In the genomic region with DNA sequence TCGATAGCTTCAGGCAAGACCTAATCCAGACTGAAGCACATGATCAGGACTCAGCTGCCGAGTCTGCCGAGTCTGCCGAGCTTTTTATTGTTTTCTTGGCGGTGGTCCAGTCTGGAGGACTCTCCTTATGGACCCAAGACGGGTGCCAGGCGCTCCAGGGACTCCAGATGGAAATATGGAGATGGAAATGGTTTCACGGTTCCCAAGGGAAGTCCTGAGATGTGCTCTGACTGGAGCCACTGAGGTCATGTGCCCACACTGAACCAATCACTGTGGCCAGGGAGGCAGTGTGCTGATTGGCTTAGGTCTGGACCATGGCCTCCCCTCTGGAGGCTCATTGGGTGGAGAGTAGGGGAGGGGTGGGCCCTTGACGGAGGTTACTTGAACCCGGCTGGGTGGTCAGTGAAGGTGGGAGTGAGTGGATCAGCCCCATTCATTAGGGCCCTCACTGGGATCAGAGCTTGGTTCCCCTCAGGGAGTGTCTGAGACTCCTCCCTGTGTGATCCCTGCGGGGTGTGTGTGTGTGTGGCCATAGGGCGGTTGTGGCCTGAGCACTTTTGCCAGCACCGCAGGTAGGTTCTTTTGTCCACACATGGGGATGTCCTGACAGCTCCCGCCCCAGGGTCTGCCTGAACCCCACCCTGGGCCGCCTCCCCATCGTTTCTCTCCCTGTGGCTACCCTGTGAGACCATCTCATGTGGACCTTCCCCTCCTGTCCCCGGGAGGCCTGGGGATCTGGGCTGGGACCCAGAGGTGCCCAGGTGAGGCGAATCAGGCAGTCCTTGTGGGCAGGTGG, we compare ENCODE assay signal across 8 cellular contexts. TPM values are rescaled to one million over a fixed set of nuclear protein-coding genes. Genes with fewer than 3 reads are reported as not detected.
DNase-seq lines count a peak whose midpoint lies in the region; ATAC-seq and TF ChIP-seq lines count a peak whose summit lies in the region.

No MANE protein-coding gene starts in this region.

- peaks cover 15% of the 10 kb centered on the region for H3K36me3 Mint-ChIP-seq in activated CD4-positive, alpha-beta T cell treated with anti-CD3 and anti-CD28 coated beads for 36 hours (ENCODE audit: low read depth)

- intact Hi-C loops in activated CD4-positive, alpha-beta T cell treated with anti-CD3 and anti-CD28 coated beads for 36 hours (cut with DNase I, micrococcal nuclease) = no loop called here

- no peaks in the 10 kb centered on the region for H3K9me3 Mint-ChIP-seq in activated CD4-positive, alpha-beta T cell treated with anti-CD3 and anti-CD28 coated beads for 36 hours (ENCODE audit: low read depth)

- POLR2A ChIA-PET in activated CD4-positive, alpha-beta T cell treated with anti-CD3 and anti-CD28 coated beads for 36 hours (lab: Charles Lee) = interaction anchor here (0.8 kb wide), 1 partner anchor 76 kb away, joined by 3 read pairs; no protein-coding TSS in a partner anchor

- H3K27ac Mint-ChIP-seq in activated CD4-positive, alpha-beta T cell treated with anti-CD3 and anti-CD28 coated beads for 36 hours = no peak overlapping the region

- no peaks in the 10 kb centered on the region for H3K9me3 ChIP-seq in skeletal muscle tissue (ENCODE audit: control insufficient read depth in 3 of 3, low read length in 3 of 3)

- H3K27me3 ChIP-seq in skeletal muscle tissue (ENCODE audit: control insufficient read depth in 3 of 3, insufficient read depth in 3 of 3, low read length in 3 of 3) = no peaks in the 10 kb centered on the region

- no peaks in the 10 kb centered on the region for H3K4me1 Mint-ChIP-seq in activated CD4-positive, alpha-beta T cell treated with anti-CD3 and anti-CD28 coated beads for 36 hours

- CTCF ChIA-PET in activated CD4-positive, alpha-beta T cell treated with anti-CD3 and anti-CD28 coated beads for 36 hours (lab: Charles Lee) = interaction anchor here (0.5 to 2.0 kb wide), 4 partner anchors 12 to 627 kb away, joined by 3 to 5 read pairs (median 4); no protein-coding TSS in a partner anchor

- H3K4me3 Mint-ChIP-seq in activated CD4-positive, alpha-beta T cell treated with anti-CD3 and anti-CD28 coated beads for 36 hours = no peak overlapping the region

- H3K36me3 ChIP-seq in skeletal muscle tissue (ENCODE audit: control insufficient read depth in 3 of 3, insufficient read depth in 3 of 3, low read length in 3 of 3) = peaks cover 0 to 12% (median 8%) of the 10 kb centered on the region in 3 donors

- TF ChIP-seq CTCF in GM20000 (IDR thresholded peaks at IDR 0.05; ENCODE audit: extremely low read depth, missing control alignments) = no peak

- H3K27me3 Mint-ChIP-seq in activated CD4-positive, alpha-beta T cell treated with anti-CD3 and anti-CD28 coated beads for 36 hours = no peaks in the 10 kb centered on the region

- ATAC-seq in activated CD4-positive, alpha-beta T cell treated with anti-CD3 and anti-CD28 coated beads for 36 hours = peak; percentile 74
- ATAC-seq in HG02973 (IDR thresholded peaks at IDR 0.05; ENCODE audit: unreplicated experiment) = no peak

- peak overlapping the region in 1 of 3 donors; percentile 3 for H3K9ac ChIP-seq in skeletal muscle tissue (ENCODE audit: low read depth in 1 of 3, low read length in 3 of 3)

- H3K4me1 ChIP-seq in skeletal muscle tissue (ENCODE audit: control insufficient read depth in 3 of 3, insufficient read depth in 3 of 3, low read length in 3 of 3) = no peaks in the 10 kb centered on the region

- H3K27ac ChIP-seq in skeletal muscle tissue (ENCODE audit: low read depth, low read length) = no peak overlapping the region

- peak overlapping the region in 2 of 3 donors; percentile 27 to 49 for H3K4me3 ChIP-seq in skeletal muscle tissue (ENCODE audit: low read length in 3 of 3)

- no peak for DNase-seq in activated CD4-positive, alpha-beta T cell treated with anti-CD3 and anti-CD28 coated beads for 36 hours
- DNase-seq in activated CD4-positive, alpha-beta T cell treated with anti-CD3 and anti-CD28 coated beads, Interleukin-2, amount 50 U/mL, for 48 hours = no peak
- DNase-seq in NCI-H446 (lab: John Stamatoyannopoulos, UW) (peak; percentile 99 to 100), cerebellum (ENCODE audit: low spot score) (peak; percentile 97), glomerular visceral epithelial cell (ENCODE audit: extremely low spot score) (no peak), GM20000 (ENCODE audit: low spot score) (no peak)

RNA-seq across cellular contexts. Expression of a gene that starts 14.0 kb away (rescaled TPM):
- 10 to 100 TPM; 22.0 to 30.2 TPM for total RNA-seq in activated CD4-positive, alpha-beta T cell treated with anti-CD3 and anti-CD28 coated beads for 36 hours
- total RNA-seq in cerebellum = 7.5 TPM
- total RNA-seq in skeletal muscle tissue = 13.6 TPM

RNA-seq across cellular contexts. Expression of a gene that starts 33.0 kb away (rescaled TPM):
- total RNA-seq in activated CD4-positive, alpha-beta T cell treated with anti-CD3 and anti-CD28 coated beads for 36 hours = 10 to 100 TPM; 58.4 to 71.3 TPM
- total RNA-seq in cerebellum (1.5 TPM), skeletal muscle tissue (2.6 TPM)

RNA-seq across cellular contexts. Expression of a gene that starts 55.1 kb away (rescaled TPM):
- 100 to 1,000 TPM; 110 to 142 TPM for total RNA-seq in activated CD4-positive, alpha-beta T cell treated with anti-CD3 and anti-CD28 coated beads for 36 hours
- 68.8 TPM for total RNA-seq in cerebellum
- total RNA-seq in skeletal muscle tissue = 144 TPM

RNA-seq across cellular contexts. Expression of a gene that starts 55.6 kb away (rescaled TPM):
- 100 to 1,000 TPM; 185 to 243 TPM for total RNA-seq in activated CD4-positive, alpha-beta T cell treated with anti-CD3 and anti-CD28 coated beads for 36 hours
- 51.7 TPM for total RNA-seq in cerebellum
- total RNA-seq in skeletal muscle tissue = 247 TPM

Comparison
In these comparisons a context has a peak if more than half of its experiments do, and no peak if none do; other contexts are left out.
1. DNase-seq: peak in NCI-H446 (2 of 2) and cerebellum (single experiment); none in activated CD4-positive, alpha-beta T cell treated with anti-CD3 and anti-CD28 coated beads for 36 hours (single experiment), activated CD4-positive, alpha-beta T cell treated with anti-CD3 and anti-CD28 coated beads, Interleukin-2, amount 50 U/mL, for 48 hours (0 of 2), glomerular visceral epithelial cell (single experiment) and GM20000 (single experiment).
2. RNA of a gene that starts 33.0 kb away (total RNA-seq): 58.4 to 71.3 TPM in activated CD4-positive, alpha-beta T cell treated with anti-CD3 and anti-CD28 coated beads for 36 hours; 2.6 TPM in skeletal muscle tissue (single experiment) and 1.5 TPM in cerebellum (single experiment); every median in the first group is over 10 times any median in the second.